Comparison of ENCODE assay signal across 16 cellular contexts in genomic region chr22:30572840-30573593, GRCh38. TPM values are rescaled to one million over a fixed set of nuclear protein-coding genes. Genes with fewer than 3 reads are reported as not detected.
DNase-seq lines count a peak whose midpoint lies in the region; ATAC-seq lines count a peak whose summit lies in the region.
"Had no signal": no experiment of that assay in that cellular context is flagged by ENCODE, and none has a peak within 500 bp of the region (broad histone marks: within the 10 kb centered on the region; RNA-seq: fewer than 3 reads in every experiment).

No MANE protein-coding gene starts in this region.

- peaks cover 33 to 37% of the 10 kb centered on the region in 2 donors for H3K4me1 ChIP-seq in duodenal mucosa (ENCODE audit: control insufficient read depth in 1 of 2, insufficient read depth in 2 of 2, low read length in 2 of 2)

- ATAC-seq in GM18861 (IDR thresholded peaks at IDR 0.05; ENCODE audit: unreplicated experiment): no peak
- ATAC-seq in HG02763 (IDR thresholded peaks at IDR 0.05; ENCODE audit: unreplicated experiment): no peak
- ATAC-seq: natural killer cell had no signal

- no peaks in the 10 kb centered on the region for H3K27me3 ChIP-seq in duodenal mucosa (ENCODE audit: control insufficient read depth in 1 of 2, insufficient read depth in 2 of 2, low read length in 2 of 2)

- H3K36me3 ChIP-seq in duodenal mucosa (ENCODE audit: control insufficient read depth in 1 of 2, insufficient read depth in 2 of 2, low read length in 2 of 2): peaks cover 13 to 28% of the 10 kb centered on the region in 2 donors

- peak; percentile 51 for DNase-seq in DMS 273 (lab: John Stamatoyannopoulos, UW; ENCODE audit: unreplicated experiment)
- DNase-seq in DMS 273 treated with DMSO at 0.1 percent for 48 hours (lab: John Stamatoyannopoulos, UW): no peak
- peak; percentile 52 for DNase-seq in midbrain (lab: John Stamatoyannopoulos, UW)
- no peak for DNase-seq in NCI-H1930 (lab: John Stamatoyannopoulos, UW)
- DNase-seq: activated CD4-positive, alpha-beta T cell treated with anti-CD3 and anti-CD28 coated beads for 48 hours; KBM-7; natural killer cell; NCI-H1694 treated with DMSO at 0.1 percent for 48 hours; T-helper 1 cell had no signal

- H3K9me3 ChIP-seq in duodenal mucosa (ENCODE audit: control insufficient read depth in 1 of 2, low read length in 2 of 2): no peaks in the 10 kb centered on the region

- H3K9ac ChIP-seq in duodenal mucosa (ENCODE audit: low read depth in 1 of 2, low read length in 2 of 2): peak overlapping the region; percentile 54 to 66

- H3K27ac ChIP-seq in duodenal mucosa (ENCODE audit: low read depth, low read length): peak overlapping the region; percentile 78
- peak overlapping the region; percentile 99 for H3K27ac ChIP-seq in temporal lobe (ENCODE audit: low read depth, low read length)
- H3K27ac ChIP-seq: epithelial cell of prostate had no signal

- peak overlapping the region; percentile 68 to 71 for H3K4me3 ChIP-seq in duodenal mucosa (ENCODE audit: low read depth in 1 of 2, low read length in 2 of 2)

RNA-seq across cellular contexts. Expression of gene GAL3ST1, which starts 1.4 kb away (rescaled TPM):
- 0.74 TPM for total RNA-seq in temporal lobe
- total RNA-seq: A172, H4, natural killer cell had no signal

RNA-seq across cellular contexts. Expression of gene PES1, which starts 18.7 kb away (rescaled TPM):
- 37.6 TPM for total RNA-seq in temporal lobe

RNA-seq across cellular contexts. Expression of gene SEC14L6, which starts 26.5 kb away (rescaled TPM):
- 0.49 TPM for total RNA-seq in temporal lobe
- total RNA-seq: A172, H4 had no signal

RNA-seq across cellular contexts. Expression of gene TCN2, which starts 34.0 kb away (rescaled TPM):
- total RNA-seq in temporal lobe: 11.1 TPM

Comparison
In these comparisons a context has a peak if more than half of its experiments do, and no peak if none do; other contexts are left out.
1. DNase-seq: peak in DMS 273 (single experiment) and midbrain (single experiment); none in DMS 273 treated with DMSO at 0.1 percent for 48 hours (single experiment) and NCI-H1930 (0 of 2).